Comparison of ENCODE assay signal across 14 cellular contexts in the genomic region with DNA sequence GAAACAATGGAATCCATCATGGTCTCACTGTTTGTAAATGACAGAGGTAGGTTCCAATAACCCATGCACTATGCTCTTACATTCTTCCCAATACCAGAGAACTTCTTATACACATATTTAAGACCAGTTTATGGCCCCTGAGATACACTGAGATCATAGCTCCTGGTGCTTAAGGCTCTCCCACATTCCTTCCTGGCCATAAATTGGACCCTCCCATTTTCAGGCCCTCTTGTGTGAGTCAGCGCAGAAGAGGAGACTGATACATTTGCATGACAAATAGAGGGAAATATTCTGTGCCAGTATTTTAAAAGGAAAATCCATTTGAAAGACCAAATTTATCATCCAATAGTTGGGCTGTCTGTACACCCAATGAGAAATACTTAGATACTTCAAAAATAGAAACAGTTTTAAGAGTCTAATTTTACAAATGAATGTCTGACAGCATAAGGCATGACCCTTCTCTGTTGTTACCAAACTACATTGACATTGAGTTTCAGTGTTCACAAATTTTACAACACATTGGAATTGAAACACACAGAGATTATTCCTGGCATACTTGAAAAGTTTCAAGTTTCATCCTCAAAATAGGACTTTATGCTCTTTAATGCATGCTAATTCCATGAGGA. TPM values are rescaled to one million over a fixed set of nuclear protein-coding genes. Genes with fewer than 3 reads are reported as not detected.
DNase-seq lines count a peak whose midpoint lies in the region; ATAC-seq and TF ChIP-seq lines count a peak whose summit lies in the region.
"Had no signal": no experiment of that assay in that cellular context is flagged by ENCODE, and none has a peak within 500 bp of the region (broad histone marks: within the 10 kb centered on the region; RNA-seq: fewer than 3 reads in every experiment).

No MANE protein-coding gene starts in this region.

- H3K9me3 Mint-ChIP-seq in nephron (no peaks in the 10 kb centered on the region), progenitor cell of endocrine pancreas (ENCODE audit: low read depth) (no peaks in the 10 kb centered on the region), chondrocyte (ENCODE audit: low read depth) (no peaks in the 10 kb centered on the region)
- H3K9me3 Mint-ChIP-seq: activated T-cell treated with anti-CD3 and anti-CD28 coated beads, Interleukin-2, amount 50 U/mL, for 72 hours had no signal

- TF ChIP-seq CTCF in nephron (IDR thresholded peaks at IDR 0.05; ENCODE audit: unreplicated experiment in 3 of 3) (no peak), progenitor cell of endocrine pancreas (IDR thresholded peaks at IDR 0.05; ENCODE audit: unreplicated experiment) (no peak), chondrocyte (IDR thresholded peaks at IDR 0.05) (no peak)

- H3K9me3 ChIP-seq in MG63, result no peaks in the 10 kb centered on the region
- H3K9me3 ChIP-seq: gastrocnemius medialis, thoracic aorta had no signal

- H3K36me3 Mint-ChIP-seq in nephron (ENCODE audit: low read depth) (peaks cover 38% of the 10 kb centered on the region), progenitor cell of endocrine pancreas (ENCODE audit: insufficient read depth) (no peaks in the 10 kb centered on the region), chondrocyte (ENCODE audit: low read depth) (no peaks in the 10 kb centered on the region)

- ATAC-seq in GM18870 (IDR thresholded peaks at IDR 0.05; ENCODE audit: unreplicated experiment), result no peak
- ATAC-seq: activated T-cell treated with anti-CD3 and anti-CD28 coated beads, Interleukin-2, amount 50 U/mL, for 72 hours; gastrocnemius medialis had no signal

- H3K36me3 ChIP-seq in MG63, result no peaks in the 10 kb centered on the region
- H3K36me3 ChIP-seq: BLaER1 treated with 17β-estradiol and CSF1 and Interleukin-3, amounts not matched to agents 10 nM and 100 nM; gastrocnemius medialis; thoracic aorta had no signal

- H3K4me1 Mint-ChIP-seq in nephron (peaks cover 26% of the 10 kb centered on the region), progenitor cell of endocrine pancreas (ENCODE audit: low read depth) (no peaks in the 10 kb centered on the region), chondrocyte (ENCODE audit: low read depth) (peaks cover 23% of the 10 kb centered on the region)

- H3K4me3 Mint-ChIP-seq in nephron (no peak overlapping the region), progenitor cell of endocrine pancreas (ENCODE audit: low read depth) (no peak overlapping the region), chondrocyte (ENCODE audit: unreplicated experiment) (no peak overlapping the region)
- H3K4me3 Mint-ChIP-seq: activated T-cell treated with anti-CD3 and anti-CD28 coated beads, Interleukin-2, amount 50 U/mL, for 72 hours had no signal

- no peak overlapping the region for H3K4me3 ChIP-seq in MG63
- H3K4me3 ChIP-seq: BLaER1 treated with 17β-estradiol and CSF1 and Interleukin-3, amounts not matched to agents 10 nM and 100 nM; gastrocnemius medialis; lung; thoracic aorta had no signal

- no peaks in the 10 kb centered on the region for H3K27me3 ChIP-seq in MG63
- H3K27me3 ChIP-seq: BLaER1 treated with 17β-estradiol and CSF1 and Interleukin-3, amounts not matched to agents 10 nM and 100 nM; gastrocnemius medialis had no signal

- DNase-seq in Daoy (ENCODE audit: low read depth) (peak; percentile 68), MG63 (peak; percentile 65), epithelial cell of prostate (ENCODE audit: low read depth, low spot score) (peak; percentile 76), progenitor cell of endocrine pancreas (ENCODE audit: low spot score, unreplicated experiment) (no peak), NCI-H1436 (lab: John Stamatoyannopoulos, UW) (no peak), chondrocyte (ENCODE audit: low spot score) (no peak)
- DNase-seq: activated T-cell treated with anti-CD3 and anti-CD28 coated beads, Interleukin-2, amount 50 U/mL, for 72 hours; caudate nucleus; gastrocnemius medialis had no signal

- H3K27ac ChIP-seq in epithelial cell of prostate, result peak overlapping the region; percentile 61
- H3K27ac ChIP-seq: gastrocnemius medialis had no signal

- H3K27me3 Mint-ChIP-seq in nephron (ENCODE audit: low read depth), result no peaks in the 10 kb centered on the region
- H3K27me3 Mint-ChIP-seq in progenitor cell of endocrine pancreas, result no peaks in the 10 kb centered on the region
- H3K27me3 Mint-ChIP-seq in chondrocyte (ENCODE audit: low read depth), result no peaks in the 10 kb centered on the region

- H3K27ac Mint-ChIP-seq in nephron (peak overlapping the region in 2 of 3 experiments; percentile 74 to 75), progenitor cell of endocrine pancreas (no peak overlapping the region), chondrocyte (ENCODE audit: unreplicated experiment) (no peak overlapping the region)
- H3K27ac Mint-ChIP-seq: activated T-cell treated with anti-CD3 and anti-CD28 coated beads, Interleukin-2, amount 50 U/mL, for 72 hours had no signal

RNA-seq across cellular contexts. Expression of a gene that starts 35.3 kb away (rescaled TPM):
- 11.7 and 13.7 TPM in 2 replicates for total RNA-seq in Daoy (2014; rRNA removed; shearing (Covaris generic))
- 1.4 and 4.0 TPM in 2 replicates for total RNA-seq in MG63 (2014; rRNA removed; shearing (Covaris generic); ENCODE audit: low replicate concordance)
- total RNA-seq in progenitor cell of endocrine pancreas, result 11.6 and 13.7 TPM in 2 replicates
- 1.00 to 1.5 TPM (median 1.2 TPM) in 3 replicates for total RNA-seq in chondrocyte

Comparison
In these comparisons a context has a peak if more than half of its experiments do, and no peak if none do; other contexts are left out.
1. DNase-seq: peak in Daoy (single experiment), MG63 (single experiment) and epithelial cell of prostate (single experiment); none in progenitor cell of endocrine pancreas (single experiment), NCI-H1436 (single experiment) and chondrocyte (single experiment).
2. H3K27ac Mint-ChIP-seq: peak in nephron (2 of 3); none in progenitor cell of endocrine pancreas (single experiment) and chondrocyte (single experiment).